Comparison of ENCODE assay signal across 16 cellular contexts in the genomic region with DNA sequence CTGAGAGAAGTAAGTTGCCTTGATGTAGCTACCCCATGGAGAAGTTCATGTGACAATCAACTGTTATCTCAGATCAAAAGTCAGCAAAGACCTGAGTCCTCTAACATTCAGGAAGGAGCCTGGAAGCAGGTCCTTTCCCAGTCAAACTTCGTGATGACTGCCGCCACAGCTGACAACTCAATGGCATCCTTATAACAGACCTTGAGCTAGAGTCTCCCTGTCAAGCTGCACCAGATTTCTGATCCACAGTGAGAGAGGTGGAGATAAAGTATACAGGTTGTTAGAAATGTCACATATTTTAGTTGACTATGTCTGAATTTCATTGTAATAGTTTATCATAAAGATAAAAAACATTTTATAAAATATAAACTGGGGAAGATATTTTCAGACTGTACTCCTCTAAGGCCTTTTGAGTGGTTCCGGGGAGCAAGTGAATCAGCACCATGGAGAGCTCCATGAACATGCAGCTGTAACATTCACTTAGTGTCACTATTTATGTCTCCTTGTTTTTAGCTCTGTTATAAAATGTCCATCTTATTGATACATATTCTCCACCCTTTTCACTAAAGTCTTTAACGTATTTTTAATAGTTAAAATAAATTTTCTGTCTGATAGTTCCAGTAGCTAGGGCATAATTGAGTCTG.
A peak's percentile ranks its signal among the peaks of the same experiment; 100 is the strongest.
DNase-seq lines count a peak whose midpoint lies in the region; ATAC-seq, FAIRE-seq and TF ChIP-seq lines count a peak whose summit lies in the region.
"Had no signal": no experiment of that assay in that cellular context is flagged by ENCODE, and none has a peak within 500 bp of the region (broad histone marks: within the 10 kb centered on the region; RNA-seq: fewer than 3 reads in every experiment).

No MANE protein-coding gene starts in this region.

- TF ChIP-seq CTCF in HepG2 (CRISPR knock-in tag; IDR thresholded peaks at IDR 0.05) (no peak), right lobe of liver (IDR thresholded peaks at IDR 0.05) (no peak), fibroblast of pulmonary artery (IDR thresholded peaks at IDR 0.05; ENCODE audit: low read length, missing control alignments) (no peak), GM10248 (IDR thresholded peaks at IDR 0.05; ENCODE audit: control extremely low read depth, extremely low read depth, low read depth, missing control alignments) (no peak)

- ATAC-seq in HepG2 (no peak), right lobe of liver (no peak)
- ATAC-seq: natural killer cell treated with Interleukin-12 subunit alpha and Interleukin-12 subunit beta and Interleukin-15 and Interleukin-18, amount 100 ng/mL, for 72 hours; stimulated activated naive CD8-positive, alpha-beta T cell treated with anti-CD3 and anti-CD28 coated beads, Interleukin-15, amount 100 ng/mL, for 72 hours had no signal

- DNase-seq in HepG2 (ENCODE audit: low spot score) (no peak), right lobe of liver (no peak), RPMI8226 (peak; percentile 32), fibroblast of pulmonary artery (ENCODE audit: low read depth) (peak; percentile 12), midbrain (lab: John Stamatoyannopoulos, UW) (no peak), GM10248 (ENCODE audit: extremely low spot score) (no peak), COR-L47 (lab: John Stamatoyannopoulos, UW) (no peak)
- no peak for DNase-seq in T-helper 2 cell treated with Interferon-gamma antibody and Interleukin-4, amounts not matched to agents 5 μg/mL and 100 μg/mL, for 36 hours (ENCODE audit: low spot score)
- DNase-seq: activated gamma-delta T cell; dermis blood vessel endothelial cell; stimulated activated CD4-positive, alpha-beta T cell treated with anti-CD3 and anti-CD28 coated beads, Interleukin-1b, Interleukin-23, amount 100 ng/mL, for 48 hours; stimulated activated naive CD8-positive, alpha-beta T cell treated with anti-CD3 and anti-CD28 coated beads, Interleukin-15, amount 100 ng/mL, for 72 hours; WERI-Rb-1 had no signal

- no peaks in the 10 kb centered on the region for H3K27me3 Mint-ChIP-seq in T-helper 2 cell treated with Interferon-gamma antibody and Interleukin-4, amounts not matched to agents 5 μg/mL and 100 μg/mL, for 36 hours (ENCODE audit: low read depth)
- H3K27me3 Mint-ChIP-seq: natural killer cell treated with Interleukin-12 subunit alpha and Interleukin-12 subunit beta and Interleukin-15 and Interleukin-18, amount 100 ng/mL, for 72 hours; stimulated activated naive CD8-positive, alpha-beta T cell treated with anti-CD3 and anti-CD28 coated beads, Interleukin-15, amount 100 ng/mL, for 72 hours had no signal

- H3K4me3 ChIP-seq in HepG2 (replicated peaks in 1 of 3; ENCODE audit: insufficient read depth in 1 of 3, low read depth in 2 of 3, low read length in 3 of 3) (no peak overlapping the region), right lobe of liver (no peak overlapping the region), fibroblast of pulmonary artery (replicated peaks; ENCODE audit: low read depth, low read length) (no peak overlapping the region)

- no peaks in the 10 kb centered on the region for H4K20me1 ChIP-seq in HepG2 (ENCODE audit: insufficient read depth, low read length)

- TF ChIP-seq POLR2A in HepG2 (IDR thresholded peaks at IDR 0.05; ENCODE audit: insufficient read depth in 1 of 2, low read depth in 2 of 2, low read length in 2 of 2) (no peak), right lobe of liver (IDR thresholded peaks at IDR 0.05) (no peak)

- no peak overlapping the region for H3K4me2 ChIP-seq in HepG2 (ENCODE audit: low read depth, low read length)

- H3K79me2 ChIP-seq in HepG2 (ENCODE audit: insufficient read depth, low read length) = no peaks in the 10 kb centered on the region

- FAIRE-seq in HepG2 (lab: Jason Lieb, UNC) = no peak
- FAIRE-seq: GM12892 had no signal

- H3K4me1 Mint-ChIP-seq in T-helper 2 cell treated with Interferon-gamma antibody and Interleukin-4, amounts not matched to agents 5 μg/mL and 100 μg/mL, for 36 hours (ENCODE audit: low read depth) = no peaks in the 10 kb centered on the region
- H3K4me1 Mint-ChIP-seq: stimulated activated naive CD8-positive, alpha-beta T cell treated with anti-CD3 and anti-CD28 coated beads, Interleukin-15, amount 100 ng/mL, for 72 hours had no signal

- no peaks in the 10 kb centered on the region for H3K36me3 Mint-ChIP-seq in T-helper 2 cell treated with Interferon-gamma antibody and Interleukin-4, amounts not matched to agents 5 μg/mL and 100 μg/mL, for 36 hours (ENCODE audit: low read depth)

- BruUV-seq in HepG2 (replicated peaks; lab: Mats Ljungman, UMichigan) = no TSS peak

- no peaks in the 10 kb centered on the region for H3K27me3 ChIP-seq in HepG2 (ENCODE audit: control insufficient read depth in 1 of 2, insufficient read depth in 2 of 2, low read length in 2 of 2)
- no peaks in the 10 kb centered on the region for H3K27me3 ChIP-seq in right lobe of liver

- intact Hi-C loops in HepG2 (cut with micrococcal nuclease; ENCODE audit: unreplicated experiment) = no loop called here
- intact Hi-C loops in right lobe of liver (cut with DNase I) = no loop called here

- no peak overlapping the region for H2AFZ ChIP-seq in HepG2 (ENCODE audit: low read length)

- no peaks in the 10 kb centered on the region for H3K4me1 ChIP-seq in HepG2 (ENCODE audit: insufficient read depth, low read length)
- no peaks in the 10 kb centered on the region for H3K4me1 ChIP-seq in right lobe of liver

- in situ Hi-C loops in HepG2 (cut with HindIII; ENCODE audit: extremely low pct_ligation_motif_present, low pct_unique_long_range_greater_than_20kb) = no loop called here

- H3K9ac ChIP-seq in HepG2 (ENCODE audit: insufficient read depth, low read depth, low read length) = no peak overlapping the region

- peaks cover 23% of the 10 kb centered on the region for H3K9me3 Mint-ChIP-seq in T-helper 2 cell treated with Interferon-gamma antibody and Interleukin-4, amounts not matched to agents 5 μg/mL and 100 μg/mL, for 36 hours

- CTCF ChIA-PET in HepG2 (lab: Yijun Ruan, JAX; ENCODE audit: low intra/inter-chr PET ratio, low total read pairs) = no interaction called here
- CTCF ChIA-PET in GM10248 (lab: Yijun Ruan, JAX) = no interaction called here

- H3K27ac ChIP-seq in HepG2 (ENCODE audit: extremely low read length, insufficient read depth, low read length) (no peak overlapping the region), right lobe of liver (no peak overlapping the region)
- H3K27ac ChIP-seq: C4-2B, WERI-Rb-1 had no signal

- no peak for TF ChIP-seq EP300 in HepG2 (IDR thresholded peaks at IDR 0.05; ENCODE audit: low read depth in 2 of 2, low read length in 2 of 2)
- no peak for TF ChIP-seq EP300 in HepG2 (CRISPR knock-in tag; IDR thresholded peaks at IDR 0.05; ENCODE audit: borderline replicate concordance)

- H3K9me3 ChIP-seq in HepG2 (ENCODE audit: low read length) = peaks cover 61% of the 10 kb centered on the region
- H3K9me3 ChIP-seq in right lobe of liver = no peaks in the 10 kb centered on the region

- H3K27ac Mint-ChIP-seq in T-helper 2 cell treated with Interferon-gamma antibody and Interleukin-4, amounts not matched to agents 5 μg/mL and 100 μg/mL, for 36 hours = no peak overlapping the region
- H3K27ac Mint-ChIP-seq: natural killer cell treated with Interleukin-12 subunit alpha and Interleukin-12 subunit beta and Interleukin-15 and Interleukin-18, amount 100 ng/mL, for 72 hours; stimulated activated naive CD8-positive, alpha-beta T cell treated with anti-CD3 and anti-CD28 coated beads, Interleukin-15, amount 100 ng/mL, for 72 hours had no signal

- POLR2A ChIA-PET in HepG2 (lab: Yijun Ruan, JAX) = no interaction called here
- POLR2A ChIA-PET in GM10248 (lab: Yijun Ruan, JAX) = no interaction called here

- TF ChIP-seq RAD21 in HepG2 (CRISPR knock-in tag; IDR thresholded peaks at IDR 0.05) = no peak

- WGBS in HepG2 (ENCODE audit: low lambda C conversion rate) = 0% methylated on average over 4 of the region's 4 CpGs
- 20% methylated on average over 4 of the region's 4 CpGs for WGBS in right lobe of liver (ENCODE audit: insufficient coverage, low coverage, low lambda C conversion rate, missing lambda C conversion rate)

- H3K4me3 Mint-ChIP-seq in T-helper 2 cell treated with Interferon-gamma antibody and Interleukin-4, amounts not matched to agents 5 μg/mL and 100 μg/mL, for 36 hours = no peak overlapping the region
- H3K4me3 Mint-ChIP-seq: natural killer cell treated with Interleukin-12 subunit alpha and Interleukin-12 subunit beta and Interleukin-15 and Interleukin-18, amount 100 ng/mL, for 72 hours; stimulated activated naive CD8-positive, alpha-beta T cell treated with anti-CD3 and anti-CD28 coated beads, Interleukin-15, amount 100 ng/mL, for 72 hours had no signal

- no peaks in the 10 kb centered on the region for H3K36me3 ChIP-seq in HepG2 (replicated peaks in 1 of 2; ENCODE audit: control insufficient read depth in 1 of 2, insufficient read depth in 2 of 2, low read length in 2 of 2)
- no peaks in the 10 kb centered on the region for H3K36me3 ChIP-seq in right lobe of liver
- H3K36me3 ChIP-seq: WERI-Rb-1 had no signal

TF ChIP-seq in HepG2, 621 proteins besides CTCF, POLR2A, EP300 and RAD21 (continues in another document):
- TF ChIP-seq MIER2 (CRISPR knock-in tag; IDR thresholded peaks at IDR 0.05) (0 out of 2 replicates have a peak, but pooled peaks have one; percentile 43), GATAD1 (CRISPR knock-in tag; IDR thresholded peaks at IDR 0.05) (no peak)
- TF ChIP-seq, protein P1, sequence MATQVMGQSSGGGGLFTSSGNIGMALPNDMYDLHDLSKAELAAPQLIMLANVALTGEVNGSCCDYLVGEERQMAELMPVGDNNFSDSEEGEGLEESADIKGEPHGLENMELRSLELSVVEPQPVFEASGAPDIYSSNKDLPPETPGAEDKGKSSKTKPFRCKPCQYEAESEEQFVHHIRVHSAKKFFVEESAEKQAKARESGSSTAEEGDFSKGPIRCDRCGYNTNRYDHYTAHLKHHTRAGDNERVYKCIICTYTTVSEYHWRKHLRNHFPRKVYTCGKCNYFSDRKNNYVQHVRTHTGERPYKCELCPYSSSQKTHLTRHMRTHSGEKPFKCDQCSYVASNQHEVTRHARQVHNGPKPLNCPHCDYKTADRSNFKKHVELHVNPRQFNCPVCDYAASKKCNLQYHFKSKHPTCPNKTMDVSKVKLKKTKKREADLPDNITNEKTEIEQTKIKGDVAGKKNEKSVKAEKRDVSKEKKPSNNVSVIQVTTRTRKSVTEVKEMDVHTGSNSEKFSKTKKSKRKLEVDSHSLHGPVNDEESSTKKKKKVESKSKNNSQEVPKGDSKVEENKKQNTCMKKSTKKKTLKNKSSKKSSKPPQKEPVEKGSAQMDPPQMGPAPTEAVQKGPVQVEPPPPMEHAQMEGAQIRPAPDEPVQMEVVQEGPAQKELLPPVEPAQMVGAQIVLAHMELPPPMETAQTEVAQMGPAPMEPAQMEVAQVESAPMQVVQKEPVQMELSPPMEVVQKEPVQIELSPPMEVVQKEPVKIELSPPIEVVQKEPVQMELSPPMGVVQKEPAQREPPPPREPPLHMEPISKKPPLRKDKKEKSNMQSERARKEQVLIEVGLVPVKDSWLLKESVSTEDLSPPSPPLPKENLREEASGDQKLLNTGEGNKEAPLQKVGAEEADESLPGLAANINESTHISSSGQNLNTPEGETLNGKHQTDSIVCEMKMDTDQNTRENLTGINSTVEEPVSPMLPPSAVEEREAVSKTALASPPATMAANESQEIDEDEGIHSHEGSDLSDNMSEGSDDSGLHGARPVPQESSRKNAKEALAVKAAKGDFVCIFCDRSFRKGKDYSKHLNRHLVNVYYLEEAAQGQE (IDR thresholded peaks at IDR 0.05; ENCODE audit: borderline replicate concordance in 1 of 2, low read depth in 1 of 2, low read length in 2 of 2) = peak; percentile 32 to 91

Comparison
In these comparisons a context has a peak if more than half of its experiments do, and no peak if none do; other contexts are left out.
1. DNase-seq: peak in RPMI8226 (single experiment) and fibroblast of pulmonary artery (single experiment); none in HepG2 (single experiment), right lobe of liver (0 of 3), midbrain (single experiment), GM10248 (single experiment), T-helper 2 cell treated with Interferon-gamma antibody and Interleukin-4, amounts not matched to agents 5 μg/mL and 100 μg/mL, for 36 hours (single experiment) and COR-L47 (single experiment).